ENCODE assay signal across 10 cellular contexts in genomic region chr14:100476012-100476822, GRCh38.
DNase-seq lines count a peak whose midpoint lies in the region; ATAC-seq and TF ChIP-seq lines count a peak whose summit lies in the region.
"Had no signal": no experiment of that assay in that cellular context is flagged by ENCODE, and none has a peak within 500 bp of the region (broad histone marks: within the 10 kb centered on the region; RNA-seq: fewer than 3 reads in every experiment).

No MANE protein-coding gene starts in this region.

- H3K4me1 ChIP-seq in BE2C = peaks cover 33% of the 10 kb centered on the region

- DNase-seq in AG09319 (ENCODE audit: extremely low read depth, low read depth) (peak; percentile 23), HuH-7 (ENCODE audit: low spot score) (peak; percentile 57), WTC11 (ENCODE audit: low spot score) (no peak), kidney glomerular epithelial cell (lab: John Stamatoyannopoulos, UW) (peak; percentile 94), BE2C (no peak)
- DNase-seq in activated CD8-positive, alpha-beta memory T cell treated with anti-CD3 and anti-CD28 coated beads for 24 hours = no peak
- DNase-seq: KBM-7, T-helper 9 cell had no signal

- no peaks in the 10 kb centered on the region for H3K27me3 Mint-ChIP-seq in WTC11 (ENCODE audit: low read depth)

- no peak overlapping the region for H3K4me3 Mint-ChIP-seq in WTC11

- H3K27ac Mint-ChIP-seq in WTC11 = peak overlapping the region; percentile 48; the same call in 1 of the 2 replicates

- no peaks in the 10 kb centered on the region; the same call in 1 of the 2 replicates for H3K36me3 ChIP-seq in BE2C

- H3K36me3 Mint-ChIP-seq in WTC11 = no peaks in the 10 kb centered on the region

- no peaks in the 10 kb centered on the region for H3K4me1 Mint-ChIP-seq in WTC11

- H3K9me3 ChIP-seq in BE2C = no peaks in the 10 kb centered on the region

- no peak; the same call in 1 of the 2 replicates for ATAC-seq in WTC11
- ATAC-seq in GM18909 (IDR thresholded peaks at IDR 0.05; ENCODE audit: poor library complexity, unreplicated experiment) = no peak
- no peak for ATAC-seq in activated CD4-positive, CD25-positive, alpha-beta regulatory T cell treated with anti-CD3 and anti-CD28 coated beads, Interleukin-2, amount 50 U/mL, for 24 hours

- no peaks in the 10 kb centered on the region for H3K27me3 ChIP-seq in BE2C

- CTCF ChIA-PET in WTC11 (lab: Charles Lee) = interaction anchor here (0.6 to 3.0 kb wide), 10 partner anchors 10 to 489 kb away, joined by 3 to 12 read pairs (median 5); no protein-coding TSS in a partner anchor

- TF ChIP-seq CTCF in AG09319 (IDR thresholded peaks at IDR 0.05; ENCODE audit: low read depth, low read length) (no peak), WTC11 (IDR thresholded peaks at IDR 0.05) (no peak), BE2C (IDR thresholded peaks at IDR 0.05; ENCODE audit: low read depth, low read length) (no peak)

- H3K9me3 Mint-ChIP-seq in WTC11 = no peaks in the 10 kb centered on the region

- POLR2A ChIA-PET in WTC11 (lab: Charles Lee) = no interaction called here

- no peak overlapping the region for H3K4me3 ChIP-seq in BE2C (ENCODE audit: low read depth, low read length)

TF ChIP-seq in WTC11, 78 proteins besides CTCF, POLR2A, EP300 and RAD21:
- TF ChIP-seq GABPB1 (CRISPR knock-in tag; IDR thresholded peaks at IDR 0.05) (peak; percentile 39), TCF7 (CRISPR knock-in tag; IDR thresholded peaks at IDR 0.05; ENCODE audit: low read depth) (no peak)
TF ChIP-seq in WTC11: peak in this region for 1.

Comparison
In these comparisons a context has a peak if more than half of its experiments do, and no peak if none do; other contexts are left out.
1. DNase-seq: peak in AG09319 (single experiment), HuH-7 (single experiment) and kidney glomerular epithelial cell (single experiment); none in WTC11 (single experiment), BE2C (single experiment) and activated CD8-positive, alpha-beta memory T cell treated with anti-CD3 and anti-CD28 coated beads for 24 hours (single experiment).